2 cellular contexts compared by ENCODE assay signal in the genomic region with DNA sequence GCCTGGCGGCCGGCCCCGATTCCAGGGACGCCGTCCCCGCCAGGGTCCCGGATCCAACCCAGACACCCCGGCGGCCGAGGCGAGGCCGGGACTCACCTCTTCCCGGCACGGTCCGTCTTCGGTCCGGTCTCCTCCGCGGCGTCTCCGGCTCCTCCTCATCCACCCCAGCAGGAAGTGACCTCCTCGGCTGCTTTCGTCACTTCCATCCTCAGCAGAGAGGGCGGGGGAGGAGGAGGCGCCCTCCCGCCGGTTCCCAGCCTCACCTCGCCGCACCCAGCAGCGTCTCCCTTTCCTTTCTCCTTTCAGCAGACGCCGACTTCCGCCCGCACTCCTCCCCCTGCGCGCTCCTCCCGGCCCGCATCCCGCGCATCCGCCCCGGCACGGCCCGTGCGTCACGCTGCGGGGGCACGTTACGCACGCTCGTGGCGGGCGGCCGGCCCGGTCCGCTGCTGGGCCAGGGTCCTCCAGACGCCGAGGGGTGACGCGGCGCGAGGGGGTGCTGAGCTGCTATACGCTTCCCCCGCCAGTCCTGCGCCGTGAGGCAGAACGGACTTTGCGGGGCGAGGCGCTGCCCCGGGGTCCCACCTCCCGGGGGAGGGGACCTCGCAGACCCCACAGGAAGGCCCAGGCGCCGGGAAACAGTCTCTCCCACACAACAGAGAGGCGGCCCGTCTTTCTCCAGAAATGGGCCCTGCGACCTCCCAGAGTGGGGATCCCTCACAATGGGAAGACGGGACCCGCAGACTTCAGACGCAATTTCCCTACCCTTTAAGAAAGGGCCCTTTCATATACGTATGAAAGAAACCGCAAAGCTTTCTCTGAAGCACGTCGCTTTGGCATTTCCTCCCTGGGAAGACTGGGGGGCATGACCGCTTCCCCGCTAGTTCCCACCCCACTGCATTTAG.
A peak's percentile ranks its signal among the peaks of the same experiment; 100 is the strongest.
TF ChIP-seq lines count a peak whose summit lies in the region.

TSS of gene ETV3 (minus strand) at position 176 of the 905 bp plus-strand sequence. CDS start 2,043 bp downstream, outside the sequence.

TF ChIP-seq in HCT116, 20 proteins besides CTCF, POLR2A, EP300 and RAD21 (continued from another document):
- TF ChIP-seq REST (IDR thresholded peaks at IDR 0.05; ENCODE audit: low read depth) (no peak), TCF7L2 (IDR thresholded peaks at IDR 0.05; ENCODE audit: borderline replicate concordance, extremely low read depth, insufficient read depth, insufficient read length) (peak; percentile 70), EZH2phosphoT487 (IDR thresholded peaks at IDR 0.05; ENCODE audit: borderline replicate concordance) (no peak), SIN3A (IDR thresholded peaks at IDR 0.05; ENCODE audit: low read depth) (peak; percentile 90), YY1 (IDR thresholded peaks at IDR 0.05; ENCODE audit: extremely low read depth, insufficient replicate concordance, low read depth, low read length) (no peak), SP1 (IDR thresholded peaks at IDR 0.05; ENCODE audit: low read depth) (peak; percentile 59; the same call in 1 of the 2 replicates), FOSL1 (IDR thresholded peaks at IDR 0.05; ENCODE audit: low read depth) (no peak), ATF3 (IDR thresholded peaks at IDR 0.05) (no peak), JUND (IDR thresholded peaks at IDR 0.05) (no peak), POLR2AphosphoS5 (IDR thresholded peaks at IDR 0.05; ENCODE audit: low read depth, low read length) (peak; percentile 93), CBX3 (IDR thresholded peaks at IDR 0.05; ENCODE audit: low read depth) (no peak), EGR1 (IDR thresholded peaks at IDR 0.05; ENCODE audit: low read depth) (peak; percentile 78), ZNF274 (IDR thresholded peaks at IDR 0.05; ENCODE audit: low read depth, low read length) (no peak), SRF (IDR thresholded peaks at IDR 0.05; ENCODE audit: low read depth) (no peak), ZFX (IDR thresholded peaks at IDR 0.05) (peak; percentile 95), ELF1 (IDR thresholded peaks at IDR 0.05; ENCODE audit: borderline replicate concordance, low read depth) (no peak; the same call in 1 of the 2 replicates)
- TF ChIP-seq, protein P1, sequence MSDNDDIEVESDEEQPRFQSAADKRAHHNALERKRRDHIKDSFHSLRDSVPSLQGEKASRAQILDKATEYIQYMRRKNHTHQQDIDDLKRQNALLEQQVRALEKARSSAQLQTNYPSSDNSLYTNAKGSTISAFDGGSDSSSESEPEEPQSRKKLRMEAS (IDR thresholded peaks at IDR 0.05), result peak; percentile 90
- TF ChIP-seq, protein P2, sequence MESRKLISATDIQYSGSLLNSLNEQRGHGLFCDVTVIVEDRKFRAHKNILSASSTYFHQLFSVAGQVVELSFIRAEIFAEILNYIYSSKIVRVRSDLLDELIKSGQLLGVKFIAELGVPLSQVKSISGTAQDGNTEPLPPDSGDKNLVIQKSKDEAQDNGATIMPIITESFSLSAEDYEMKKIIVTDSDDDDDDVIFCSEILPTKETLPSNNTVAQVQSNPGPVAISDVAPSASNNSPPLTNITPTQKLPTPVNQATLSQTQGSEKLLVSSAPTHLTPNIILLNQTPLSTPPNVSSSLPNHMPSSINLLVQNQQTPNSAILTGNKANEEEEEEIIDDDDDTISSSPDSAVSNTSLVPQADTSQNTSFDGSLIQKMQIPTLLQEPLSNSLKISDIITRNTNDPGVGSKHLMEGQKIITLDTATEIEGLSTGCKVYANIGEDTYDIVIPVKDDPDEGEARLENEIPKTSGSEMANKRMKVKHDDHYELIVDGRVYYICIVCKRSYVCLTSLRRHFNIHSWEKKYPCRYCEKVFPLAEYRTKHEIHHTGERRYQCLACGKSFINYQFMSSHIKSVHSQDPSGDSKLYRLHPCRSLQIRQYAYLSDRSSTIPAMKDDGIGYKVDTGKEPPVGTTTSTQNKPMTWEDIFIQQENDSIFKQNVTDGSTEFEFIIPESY (IDR thresholded peaks at IDR 0.05; ENCODE audit: extremely low read depth, insufficient replicate concordance, low read length), result no peak

TF ChIP-seq in SK-N-SH, 30 proteins besides CTCF, POLR2A, EP300 and RAD21 (continued from another document):
- peak; percentile 87 for TF ChIP-seq POLR2AphosphoS5 (IDR thresholded peaks at IDR 0.05; ENCODE audit: low read depth, low read length)
TF ChIP-seq in SK-N-SH: peak in this region for 11.
